16 cellular contexts compared by ENCODE assay signal in genomic region chr9:121326924-121327613, GRCh38. TPM values are rescaled to one million over a fixed set of nuclear protein-coding genes. Genes with fewer than 3 reads are reported as not detected.
A peak's percentile ranks its signal among the peaks of the same experiment; 100 is the strongest.
DNase-seq lines count a peak whose midpoint lies in the region; ATAC-seq and TF ChIP-seq lines count a peak whose summit lies in the region.
"Had no signal": no experiment of that assay in that cellular context is flagged by ENCODE, and none has a peak within 500 bp of the region (broad histone marks: within the 10 kb centered on the region; RNA-seq: fewer than 3 reads in every experiment).

No MANE protein-coding gene starts in this region.

- peaks cover 18% of the 10 kb centered on the region for H3K79me1 ChIP-seq in mesenchymal stem cell (replicated peaks; ENCODE audit: low read length, poor library complexity, severe bottlenecking)

- CTCF ChIA-PET in T-cell (lab: Charles Lee): no interaction called here

- DNase-seq in HFFc6 (no peak), coronary artery (ENCODE audit: low spot score) (no peak), mesenchymal stem cell (no peak), medulla oblongata (ENCODE audit: extremely low spot score) (no peak), nucleus accumbens (lab: John Stamatoyannopoulos, UW) (no peak), T-cell (no peak)
- no peak for DNase-seq in activated T-helper 1 cell treated with anti-CD3 and anti-CD28 coated beads, Interleukin-12 subunit alpha, Interleukin-12 subunit beta, Interleukin-2, Interleukin-4 antibody, amounts not matched to agents 30 ng/mL and 10 ng/mL and 1 ng/mL, durations not matched to agents 14 hours and 24 hours and 36 hours (ENCODE audit: low spot score)
- DNase-seq: activated CD4-positive, alpha-beta T cell treated with anti-CD3 and anti-CD28 coated beads for 48 hours; activated T-cell treated with anti-CD3 and anti-CD28 coated beads, Interleukin-2, amount 50 U/mL, for 1 hour; NCI-H1694; NCI-H774; posterior cingulate gyrus; stimulated activated CD4-positive, alpha-beta T cell treated with anti-CD3 and anti-CD28 coated beads, Interleukin-1b, Interleukin-23, amount 100 ng/mL, for 48 hours had no signal

- WGBS in mesenchymal stem cell: 94% methylated on average over 8 of the region's 11 CpGs

- H3K27ac ChIP-seq in coronary artery (peak overlapping the region; percentile 97 to 99), mesenchymal stem cell (ENCODE audit: low read length, poor library complexity, severe bottlenecking) (no peak overlapping the region), subcutaneous abdominal adipose tissue (ENCODE audit: low read depth, low read length) (peak overlapping the region; percentile 92)
- H3K27ac ChIP-seq: KMS-11 had no signal

- TF ChIP-seq CTCF in HFFc6 (IDR thresholded peaks at IDR 0.05): no peak
- no peak for TF ChIP-seq CTCF in coronary artery (IDR thresholded peaks at IDR 0.05)

- H3K27ac Mint-ChIP-seq in HFFc6 (peak overlapping the region; percentile 91; the same call in 1 of the 2 replicates), T-cell (no peak overlapping the region)
- H3K27ac Mint-ChIP-seq in activated T-helper 1 cell treated with anti-CD3 and anti-CD28 coated beads, Interleukin-12 subunit alpha, Interleukin-12 subunit beta, Interleukin-2, Interleukin-4 antibody, amounts not matched to agents 30 ng/mL and 10 ng/mL and 1 ng/mL, durations not matched to agents 14 hours and 24 hours and 36 hours: no peak overlapping the region

- no peak overlapping the region for H2AK5ac ChIP-seq in mesenchymal stem cell (ENCODE audit: low read length, severe bottlenecking)

- intact Hi-C loops in activated T-helper 1 cell treated with anti-CD3 and anti-CD28 coated beads, Interleukin-12 subunit alpha, Interleukin-12 subunit beta, Interleukin-2, Interleukin-4 antibody, amounts not matched to agents 30 ng/mL and 10 ng/mL and 1 ng/mL, durations not matched to agents 14 hours and 24 hours and 36 hours (cut with micrococcal nuclease): no loop called here

- no peak overlapping the region for H3K23ac ChIP-seq in mesenchymal stem cell (ENCODE audit: low read length in 2 of 2)

- peak overlapping the region; percentile 82 for H3K9ac ChIP-seq in mesenchymal stem cell (ENCODE audit: low read length)
- H3K9ac ChIP-seq in subcutaneous abdominal adipose tissue (ENCODE audit: low read length in 5 of 5): peak overlapping the region in 3 of 5 donors; percentile 9 to 38 (median 21)
- H3K9ac ChIP-seq: KMS-11 had no signal

- no peak overlapping the region for H2AFZ ChIP-seq in mesenchymal stem cell (ENCODE audit: low read depth, low read length)

- H3K4me1 ChIP-seq in mesenchymal stem cell (ENCODE audit: control insufficient read depth, insufficient read depth, low read depth, low read length): peaks cover 3% of the 10 kb centered on the region
- peaks cover 22 to 78% (median 55%) of the 10 kb centered on the region in 5 donors for H3K4me1 ChIP-seq in subcutaneous abdominal adipose tissue (ENCODE audit: control insufficient read depth in 5 of 5, insufficient read depth in 5 of 5, low read length in 5 of 5)

- H3K4me3 Mint-ChIP-seq in HFFc6 (no peak overlapping the region), T-cell (no peak overlapping the region)
- no peak overlapping the region for H3K4me3 Mint-ChIP-seq in activated T-helper 1 cell treated with anti-CD3 and anti-CD28 coated beads, Interleukin-12 subunit alpha, Interleukin-12 subunit beta, Interleukin-2, Interleukin-4 antibody, amounts not matched to agents 30 ng/mL and 10 ng/mL and 1 ng/mL, durations not matched to agents 14 hours and 24 hours and 36 hours

- no peak overlapping the region for H3K4ac ChIP-seq in mesenchymal stem cell (ENCODE audit: low read depth in 1 of 2, low read length in 2 of 2)

- H3K27me3 ChIP-seq in mesenchymal stem cell (ENCODE audit: control insufficient read depth in 1 of 2, insufficient read depth in 1 of 2, low read length in 2 of 2) (no peaks in the 10 kb centered on the region), subcutaneous abdominal adipose tissue (ENCODE audit: control insufficient read depth in 5 of 5, insufficient read depth in 4 of 5, low read length in 5 of 5) (no peaks in the 10 kb centered on the region)

- H4K91ac ChIP-seq in mesenchymal stem cell (ENCODE audit: low read length): no peak overlapping the region

- peaks cover 3% of the 10 kb centered on the region for H3K9me3 Mint-ChIP-seq in HFFc6
- H3K9me3 Mint-ChIP-seq in activated T-helper 1 cell treated with anti-CD3 and anti-CD28 coated beads, Interleukin-12 subunit alpha, Interleukin-12 subunit beta, Interleukin-2, Interleukin-4 antibody, amounts not matched to agents 30 ng/mL and 10 ng/mL and 1 ng/mL, durations not matched to agents 14 hours and 24 hours and 36 hours: no peaks in the 10 kb centered on the region
- H3K9me3 Mint-ChIP-seq in T-cell: no peaks in the 10 kb centered on the region

- H3K36me3 ChIP-seq in mesenchymal stem cell (ENCODE audit: control insufficient read depth in 1 of 2, insufficient read depth in 2 of 2, low read depth in 1 of 2, low read length in 2 of 2): peaks cover 81 to 90% of the 10 kb centered on the region in 2 experiments
- peaks cover 23 to 99% (median 94%) of the 10 kb centered on the region in 5 donors for H3K36me3 ChIP-seq in subcutaneous abdominal adipose tissue (ENCODE audit: control insufficient read depth in 5 of 5, insufficient read depth in 5 of 5, low read length in 5 of 5)

- H3K18ac ChIP-seq in mesenchymal stem cell (ENCODE audit: low read depth in 1 of 2, low read length in 2 of 2): peak overlapping the region in 1 of 2 experiments; percentile 37

- H2BK5ac ChIP-seq in mesenchymal stem cell (ENCODE audit: low read depth, low read length, poor library complexity, severe bottlenecking): no peak overlapping the region

- H3K9me3 ChIP-seq in mesenchymal stem cell (ENCODE audit: control insufficient read depth, low read length): no peaks in the 10 kb centered on the region
- no peaks in the 10 kb centered on the region for H3K9me3 ChIP-seq in subcutaneous abdominal adipose tissue (ENCODE audit: control insufficient read depth in 5 of 5, low read length in 5 of 5)
- H3K9me3 ChIP-seq: Caco-2 had no signal

- peak overlapping the region; percentile 27 for H4K8ac ChIP-seq in mesenchymal stem cell (ENCODE audit: low read length)

- no peak overlapping the region for H3K14ac ChIP-seq in mesenchymal stem cell (ENCODE audit: low read length in 2 of 2)

- H3K36me3 Mint-ChIP-seq in HFFc6 (ENCODE audit: low read depth): peaks cover 78% of the 10 kb centered on the region
- H3K36me3 Mint-ChIP-seq in activated T-helper 1 cell treated with anti-CD3 and anti-CD28 coated beads, Interleukin-12 subunit alpha, Interleukin-12 subunit beta, Interleukin-2, Interleukin-4 antibody, amounts not matched to agents 30 ng/mL and 10 ng/mL and 1 ng/mL, durations not matched to agents 14 hours and 24 hours and 36 hours (ENCODE audit: low read depth): peaks cover 10% of the 10 kb centered on the region
- H3K36me3 Mint-ChIP-seq in T-cell: peaks cover 29% of the 10 kb centered on the region

- no peak overlapping the region for H3K4me2 ChIP-seq in mesenchymal stem cell (ENCODE audit: low read length, poor library complexity, severe bottlenecking)
- H3K4me2 ChIP-seq: KMS-11 had no signal

- H2BK12ac ChIP-seq in mesenchymal stem cell (ENCODE audit: low read length in 2 of 2): no peak overlapping the region

- H2BK15ac ChIP-seq in mesenchymal stem cell (ENCODE audit: low read depth, poor library complexity, severe bottlenecking): no peak overlapping the region

- H3K27me3 Mint-ChIP-seq in HFFc6 (ENCODE audit: insufficient read depth) (peaks cover 13% of the 10 kb centered on the region), T-cell (no peaks in the 10 kb centered on the region)
- H3K27me3 Mint-ChIP-seq in activated T-helper 1 cell treated with anti-CD3 and anti-CD28 coated beads, Interleukin-12 subunit alpha, Interleukin-12 subunit beta, Interleukin-2, Interleukin-4 antibody, amounts not matched to agents 30 ng/mL and 10 ng/mL and 1 ng/mL, durations not matched to agents 14 hours and 24 hours and 36 hours (ENCODE audit: insufficient read depth): no peaks in the 10 kb centered on the region

- H3K4me3 ChIP-seq in coronary artery (peak overlapping the region; percentile 11), mesenchymal stem cell (ENCODE audit: insufficient read depth in 1 of 2, low read depth in 1 of 2, low read length in 2 of 2) (no peak overlapping the region), subcutaneous abdominal adipose tissue (ENCODE audit: low read depth in 1 of 5, low read length in 5 of 5) (peak overlapping the region in 3 of 5 donors; percentile 7 to 32 (median 31))

- H3K4me1 Mint-ChIP-seq in HFFc6 (ENCODE audit: low read depth) (peaks cover 63% of the 10 kb centered on the region), T-cell (peaks cover 0 to 16% (median 5%) of the 10 kb centered on the region in 3 donors)
- peaks cover 10% of the 10 kb centered on the region for H3K4me1 Mint-ChIP-seq in activated T-helper 1 cell treated with anti-CD3 and anti-CD28 coated beads, Interleukin-12 subunit alpha, Interleukin-12 subunit beta, Interleukin-2, Interleukin-4 antibody, amounts not matched to agents 30 ng/mL and 10 ng/mL and 1 ng/mL, durations not matched to agents 14 hours and 24 hours and 36 hours (ENCODE audit: low read depth)

- no peak overlapping the region for H2BK120ac ChIP-seq in mesenchymal stem cell (ENCODE audit: low read depth, low read length)

- no peak for ATAC-seq in T-cell (replicated peaks in 1 of 4)

- POLR2A ChIA-PET in T-cell (lab: Charles Lee): no interaction called here

RNA-seq across cellular contexts. Expression of gene STOM, which starts 43.0 kb away (rescaled TPM):
- total RNA-seq in HFFc6 (2021; fragmentation: NEBNext Ultra II Directional; extraction: Animal tissue kit (Norgen Biotek cat#: 25700)): 100 to 1,000 TPM in 5 of 6 experiments, 10 to 100 TPM in 1; 85.4 to 151 (median 138) TPM
- 298 TPM for polyA plus RNA-seq in mesenchymal stem cell (2013, experiment 1 of 2)
- 315 TPM for polyA plus RNA-seq in mesenchymal stem cell (2013, experiment 2 of 2)
- 51.1 and 51.7 TPM in 2 replicates for total RNA-seq in activated T-helper 1 cell treated with anti-CD3 and anti-CD28 coated beads, Interleukin-12 subunit alpha, Interleukin-12 subunit beta, Interleukin-2, Interleukin-4 antibody, amounts not matched to agents 30 ng/mL and 10 ng/mL and 1 ng/mL, durations not matched to agents 14 hours and 24 hours and 36 hours
- total RNA-seq in T-cell: 10 to 100 TPM; 24.2 to 73.9 (median 57.8) TPM

RNA-seq across cellular contexts. Expression of gene GSN, which starts 59.1 kb away (rescaled TPM):
- 100 to 1,000 TPM; 288 to 394 (median 318) TPM for total RNA-seq in HFFc6 (2021; fragmentation: NEBNext Ultra II Directional; extraction: Animal tissue kit (Norgen Biotek cat#: 25700))
- polyA plus RNA-seq in mesenchymal stem cell (2013, experiment 1 of 2): 196 TPM
- polyA plus RNA-seq in mesenchymal stem cell (2013, experiment 2 of 2): 192 TPM
- 1.5 and 2.5 TPM in 2 replicates for total RNA-seq in activated T-helper 1 cell treated with anti-CD3 and anti-CD28 coated beads, Interleukin-12 subunit alpha, Interleukin-12 subunit beta, Interleukin-2, Interleukin-4 antibody, amounts not matched to agents 30 ng/mL and 10 ng/mL and 1 ng/mL, durations not matched to agents 14 hours and 24 hours and 36 hours
- total RNA-seq in T-cell: 1 to 10 TPM; 6.3 to 8.8 (median 8.4) TPM

Comparison
In these comparisons a context has a peak if more than half of its experiments do, and no peak if none do; other contexts are left out.
1. H3K4me3 ChIP-seq: peak in coronary artery (single experiment) and subcutaneous abdominal adipose tissue (3 of 5); none in mesenchymal stem cell (0 of 2).
2. RNA of gene GSN, which starts 59.1 kb away (total RNA-seq): 288 to 394 TPM in HFFc6; 6.3 to 8.8 TPM in T-cell and 1.5 to 2.5 TPM in activated T-helper 1 cell treated with anti-CD3 and anti-CD28 coated beads, Interleukin-12 subunit alpha, Interleukin-12 subunit beta, Interleukin-2, Interleukin-4 antibody, amounts not matched to agents 30 ng/mL and 10 ng/mL and 1 ng/mL, durations not matched to agents 14 hours and 24 hours and 36 hours; every median in the first group is over 10 times any median in the second.